Comparison of ENCODE assay signal across 22 cellular contexts in genomic region chr2:69612707-69613106, GRCh38. TPM values are rescaled to one million over a fixed set of nuclear protein-coding genes. Genes with fewer than 3 reads are reported as not detected.
DNase-seq lines count a peak whose midpoint lies in the region; ATAC-seq, FAIRE-seq and TF ChIP-seq lines count a peak whose summit lies in the region.
"Had no signal": no experiment of that assay in that cellular context is flagged by ENCODE, and none has a peak within 500 bp of the region (broad histone marks: within the 10 kb centered on the region; RNA-seq: fewer than 3 reads in every experiment).

No MANE protein-coding gene starts in this region.

- H3K27ac Mint-ChIP-seq in activated CD4-positive, alpha-beta T cell treated with anti-CD3 and anti-CD28 coated beads for 36 hours, result peak overlapping the region; percentile 44
- H3K27ac Mint-ChIP-seq in activated naive CD8-positive, alpha-beta T cell, result peak overlapping the region; percentile 4
- H3K27ac Mint-ChIP-seq in activated naive CD8-positive, alpha-beta T cell treated with anti-CD3 and anti-CD28 coated beads, Interleukin-2, amount 50 U/mL, for 24 hours, result no peak overlapping the region

- DNase-seq in activated CD4-positive, alpha-beta T cell treated with anti-CD3 and anti-CD28 coated beads for 36 hours, result no peak
- DNase-seq in activated CD4-positive, alpha-beta T cell treated with anti-CD3 and anti-CD28 coated beads for 48 hours, result no peak
- DNase-seq in activated naive CD8-positive, alpha-beta T cell treated with anti-CD3 and anti-CD28 coated beads, Interleukin-2, amount 50 U/mL, for 24 hours, result no peak
- DNase-seq in hepatocyte (ENCODE audit: low spot score) (peak; percentile 14), small intestine (peak; percentile 37), NCI-H2196 (lab: John Stamatoyannopoulos, UW; ENCODE audit: unreplicated experiment) (no peak)
- DNase-seq: GDM1, KBM-7, NCI-H1092, NCI-H1436, NCI-H1930, NCI-H2227 treated with DMSO at 0.1 percent for 48 hours, NCI-H510A treated with DMSO at 0.1 percent for 48 hours, NCI-H748 treated with DMSO at 0.1 percent for 48 hours, PC-9, SHP77 treated with DMSO at 0.1 percent for 48 hours had no signal

- no peak for FAIRE-seq in small intestine (lab: Jason Lieb, UNC)
- FAIRE-seq: GM18507 had no signal

- intact Hi-C loops in activated CD4-positive, alpha-beta T cell treated with anti-CD3 and anti-CD28 coated beads for 36 hours (cut with DNase I, micrococcal nuclease), result no loop called here

- ATAC-seq in activated CD4-positive, alpha-beta T cell treated with anti-CD3 and anti-CD28 coated beads for 36 hours, result peak; percentile 20
- ATAC-seq in activated naive CD8-positive, alpha-beta T cell treated with anti-CD3 and anti-CD28 coated beads, Interleukin-2, amount 50 U/mL, for 24 hours, result no peak
- no peak for ATAC-seq in activated CD4-positive, CD25-positive, alpha-beta regulatory T cell treated with anti-CD3 and anti-CD28 coated beads, Interleukin-2, amount 50 U/mL, for 24 hours

- H3K79me2 ChIP-seq in hepatocyte, result peaks cover 95% of the 10 kb centered on the region

- H3K4me3 Mint-ChIP-seq in activated CD4-positive, alpha-beta T cell treated with anti-CD3 and anti-CD28 coated beads for 36 hours, result no peak overlapping the region
- no peak overlapping the region for H3K4me3 Mint-ChIP-seq in activated naive CD8-positive, alpha-beta T cell
- H3K4me3 Mint-ChIP-seq in activated naive CD8-positive, alpha-beta T cell treated with anti-CD3 and anti-CD28 coated beads, Interleukin-2, amount 50 U/mL, for 24 hours, result no peak overlapping the region

- peaks cover 12% of the 10 kb centered on the region for H3K9me3 Mint-ChIP-seq in activated CD4-positive, alpha-beta T cell treated with anti-CD3 and anti-CD28 coated beads for 36 hours (ENCODE audit: low read depth)
- peaks cover 3% of the 10 kb centered on the region for H3K9me3 Mint-ChIP-seq in activated naive CD8-positive, alpha-beta T cell (ENCODE audit: low read depth)
- H3K9me3 Mint-ChIP-seq in activated naive CD8-positive, alpha-beta T cell treated with anti-CD3 and anti-CD28 coated beads, Interleukin-2, amount 50 U/mL, for 24 hours, result peaks cover 14% of the 10 kb centered on the region

- H2AFZ ChIP-seq in hepatocyte, result no peak overlapping the region
- H2AFZ ChIP-seq: PC-9 had no signal

- POLR2A ChIA-PET in activated CD4-positive, alpha-beta T cell treated with anti-CD3 and anti-CD28 coated beads for 36 hours (lab: Charles Lee), result no interaction called here

- H3K4me1 ChIP-seq in hepatocyte (ENCODE audit: insufficient read depth) (peaks cover 5% of the 10 kb centered on the region), small intestine (ENCODE audit: control insufficient read depth in 2 of 2, insufficient read depth in 1 of 2, low read depth in 1 of 2, low read length in 1 of 2) (peaks cover 7 to 12% of the 10 kb centered on the region in 2 donors)

- no peak overlapping the region for H3K4me2 ChIP-seq in hepatocyte
- H3K4me2 ChIP-seq: BLaER1 treated with 17β-estradiol and CSF1 and Interleukin-3, amounts not matched to agents 10 nM and 100 nM; PC-9 had no signal

- H3K27me3 ChIP-seq in hepatocyte (no peaks in the 10 kb centered on the region), small intestine (ENCODE audit: control insufficient read depth in 2 of 2, insufficient read depth in 2 of 2, low read length in 2 of 2) (no peaks in the 10 kb centered on the region)
- H3K27me3 ChIP-seq: BLaER1 treated with 17β-estradiol and CSF1 and Interleukin-3, amounts not matched to agents 10 nM and 100 nM had no signal

- H3K36me3 Mint-ChIP-seq in activated CD4-positive, alpha-beta T cell treated with anti-CD3 and anti-CD28 coated beads for 36 hours (ENCODE audit: low read depth), result peaks cover 59% of the 10 kb centered on the region
- H3K36me3 Mint-ChIP-seq in activated naive CD8-positive, alpha-beta T cell, result peaks cover 29% of the 10 kb centered on the region
- peaks cover 52% of the 10 kb centered on the region for H3K36me3 Mint-ChIP-seq in activated naive CD8-positive, alpha-beta T cell treated with anti-CD3 and anti-CD28 coated beads, Interleukin-2, amount 50 U/mL, for 24 hours (ENCODE audit: low read depth)

- H3K9me3 ChIP-seq in hepatocyte (ENCODE audit: low read depth) (no peaks in the 10 kb centered on the region), small intestine (ENCODE audit: control insufficient read depth, low read depth) (no peaks in the 10 kb centered on the region)

- H3K27ac ChIP-seq in hepatocyte, result no peak overlapping the region
- no peak overlapping the region for H3K27ac ChIP-seq in small intestine (ENCODE audit: low read depth in 1 of 2, low read length in 1 of 2)
- H3K27ac ChIP-seq: 22Rv1; BLaER1 treated with 17β-estradiol and CSF1 and Interleukin-3, amounts not matched to agents 10 nM and 100 nM; PC-9; RWPE1 had no signal

- H3K36me3 ChIP-seq in hepatocyte (replicated peaks; ENCODE audit: insufficient read depth, low read depth) (no peaks in the 10 kb centered on the region), small intestine (ENCODE audit: control insufficient read depth in 2 of 2, insufficient read depth in 2 of 2, low read length in 2 of 2) (no peaks in the 10 kb centered on the region)

- no peaks in the 10 kb centered on the region for H3K27me3 Mint-ChIP-seq in activated CD4-positive, alpha-beta T cell treated with anti-CD3 and anti-CD28 coated beads for 36 hours
- no peaks in the 10 kb centered on the region for H3K27me3 Mint-ChIP-seq in activated naive CD8-positive, alpha-beta T cell
- H3K27me3 Mint-ChIP-seq in activated naive CD8-positive, alpha-beta T cell treated with anti-CD3 and anti-CD28 coated beads, Interleukin-2, amount 50 U/mL, for 24 hours, result no peaks in the 10 kb centered on the region

- no peaks in the 10 kb centered on the region for H3K9me2 ChIP-seq in hepatocyte (replicated peaks; ENCODE audit: insufficient read depth)

- CTCF ChIA-PET in activated CD4-positive, alpha-beta T cell treated with anti-CD3 and anti-CD28 coated beads for 36 hours (lab: Charles Lee), result interaction anchor here (0.6 to 1.6 kb wide), 7 partner anchors 9 to 204 kb away, joined by 3 to 6 read pairs (median 3); no protein-coding TSS in a partner anchor

- H4K20me1 ChIP-seq in hepatocyte (ENCODE audit: insufficient read depth, poor library complexity, severe bottlenecking), result peaks cover 9% of the 10 kb centered on the region

- TF ChIP-seq CTCF in hepatocyte (IDR thresholded peaks at IDR 0.05; ENCODE audit: poor library complexity), result no peak

- H3K4me1 Mint-ChIP-seq in activated CD4-positive, alpha-beta T cell treated with anti-CD3 and anti-CD28 coated beads for 36 hours, result peaks cover 66% of the 10 kb centered on the region
- H3K4me1 Mint-ChIP-seq in activated naive CD8-positive, alpha-beta T cell (ENCODE audit: low read depth), result peaks cover 70% of the 10 kb centered on the region
- H3K4me1 Mint-ChIP-seq in activated naive CD8-positive, alpha-beta T cell treated with anti-CD3 and anti-CD28 coated beads, Interleukin-2, amount 50 U/mL, for 24 hours, result peaks cover 23% of the 10 kb centered on the region

- H3K4me3 ChIP-seq in hepatocyte (no peak overlapping the region), small intestine (ENCODE audit: low read depth in 1 of 2, low read length in 2 of 2) (no peak overlapping the region)
- H3K4me3 ChIP-seq: BLaER1 treated with 17β-estradiol and CSF1 and Interleukin-3, amounts not matched to agents 10 nM and 100 nM; PC-9 had no signal

RNA-seq across cellular contexts. Expression of gene AAK1, which starts 30.8 kb away (rescaled TPM):
- 100 to 1,000 TPM in 1 of 2 experiments, 10 to 100 TPM in 1; 95.9 to 104 TPM for total RNA-seq in activated CD4-positive, alpha-beta T cell treated with anti-CD3 and anti-CD28 coated beads for 36 hours
- 23.2 and 30.1 TPM in 2 replicates for total RNA-seq in hepatocyte
- polyA plus RNA-seq in hepatocyte, result 30.8 and 44.4 TPM in 2 replicates
- 10 to 100 TPM in 2 of 3 donors, 1 to 10 TPM in 1; 8.7 to 36.5 (median 19.9) TPM for polyA plus RNA-seq in small intestine

Comparison
In these comparisons a context has a peak if more than half of its experiments do, and no peak if none do; other contexts are left out.
1. DNase-seq: peak in hepatocyte (single experiment) and small intestine (single experiment); none in activated CD4-positive, alpha-beta T cell treated with anti-CD3 and anti-CD28 coated beads for 36 hours (single experiment), activated CD4-positive, alpha-beta T cell treated with anti-CD3 and anti-CD28 coated beads for 48 hours (single experiment), activated naive CD8-positive, alpha-beta T cell treated with anti-CD3 and anti-CD28 coated beads, Interleukin-2, amount 50 U/mL, for 24 hours (single experiment) and NCI-H2196 (single experiment).